ENCODE assay signal across 1 cellular context in the genomic region with DNA sequence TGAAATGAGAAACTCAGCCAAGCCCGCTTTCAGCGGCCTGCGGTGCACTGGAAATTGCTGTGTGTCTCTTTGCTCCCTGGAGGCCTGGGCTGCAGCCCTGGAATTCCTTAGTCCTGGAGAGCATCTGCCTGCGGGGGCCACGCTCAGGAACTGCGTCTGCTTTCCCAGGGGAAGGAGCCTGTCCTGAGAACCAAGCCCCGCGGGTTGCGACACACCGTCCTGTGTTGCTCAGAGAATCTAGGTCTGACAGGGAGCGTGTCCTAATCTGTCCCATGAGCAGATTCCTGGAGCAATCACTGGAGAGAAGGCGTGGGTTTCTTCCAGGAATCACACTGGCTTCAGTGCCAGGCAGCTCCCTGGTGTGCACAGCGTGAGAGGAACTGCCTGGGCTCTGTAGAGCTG.
TF ChIP-seq lines count a peak whose summit lies in the region.

No MANE protein-coding gene starts in this region.

TF ChIP-seq in SK-N-SH treated with all-trans-retinoic acid at 6 μM for 48 hours, 23 proteins besides CTCF, POLR2A, EP300 and RAD21 (continued from another document):
- TF ChIP-seq, protein P1, sequence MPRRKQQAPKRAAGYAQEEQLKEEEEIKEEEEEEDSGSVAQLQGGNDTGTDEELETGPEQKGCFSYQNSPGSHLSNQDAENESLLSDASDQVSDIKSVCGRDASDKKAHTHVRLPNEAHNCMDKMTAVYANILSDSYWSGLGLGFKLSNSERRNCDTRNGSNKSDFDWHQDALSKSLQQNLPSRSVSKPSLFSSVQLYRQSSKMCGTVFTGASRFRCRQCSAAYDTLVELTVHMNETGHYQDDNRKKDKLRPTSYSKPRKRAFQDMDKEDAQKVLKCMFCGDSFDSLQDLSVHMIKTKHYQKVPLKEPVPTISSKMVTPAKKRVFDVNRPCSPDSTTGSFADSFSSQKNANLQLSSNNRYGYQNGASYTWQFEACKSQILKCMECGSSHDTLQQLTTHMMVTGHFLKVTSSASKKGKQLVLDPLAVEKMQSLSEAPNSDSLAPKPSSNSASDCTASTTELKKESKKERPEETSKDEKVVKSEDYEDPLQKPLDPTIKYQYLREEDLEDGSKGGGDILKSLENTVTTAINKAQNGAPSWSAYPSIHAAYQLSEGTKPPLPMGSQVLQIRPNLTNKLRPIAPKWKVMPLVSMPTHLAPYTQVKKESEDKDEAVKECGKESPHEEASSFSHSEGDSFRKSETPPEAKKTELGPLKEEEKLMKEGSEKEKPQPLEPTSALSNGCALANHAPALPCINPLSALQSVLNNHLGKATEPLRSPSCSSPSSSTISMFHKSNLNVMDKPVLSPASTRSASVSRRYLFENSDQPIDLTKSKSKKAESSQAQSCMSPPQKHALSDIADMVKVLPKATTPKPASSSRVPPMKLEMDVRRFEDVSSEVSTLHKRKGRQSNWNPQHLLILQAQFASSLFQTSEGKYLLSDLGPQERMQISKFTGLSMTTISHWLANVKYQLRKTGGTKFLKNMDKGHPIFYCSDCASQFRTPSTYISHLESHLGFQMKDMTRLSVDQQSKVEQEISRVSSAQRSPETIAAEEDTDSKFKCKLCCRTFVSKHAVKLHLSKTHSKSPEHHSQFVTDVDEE (CRISPR knock-in tag; IDR thresholded peaks at IDR 0.05) = no peak
- TF ChIP-seq ARNTL (CRISPR knock-in tag; IDR thresholded peaks at IDR 0.05; ENCODE audit: borderline replicate concordance, low read depth) (no peak), ESRRG (CRISPR knock-in tag; IDR thresholded peaks at IDR 0.05) (no peak), ZFP3 (CRISPR knock-in tag; IDR thresholded peaks at IDR 0.05) (no peak), ZC3H10 (CRISPR knock-in tag; IDR thresholded peaks at IDR 0.05) (no peak), ZFP30 (CRISPR knock-in tag; IDR thresholded peaks at IDR 0.05) (no peak), PPARA (CRISPR knock-in tag; IDR thresholded peaks at IDR 0.05; ENCODE audit: borderline replicate concordance) (no peak)
- TF ChIP-seq, protein P2, sequence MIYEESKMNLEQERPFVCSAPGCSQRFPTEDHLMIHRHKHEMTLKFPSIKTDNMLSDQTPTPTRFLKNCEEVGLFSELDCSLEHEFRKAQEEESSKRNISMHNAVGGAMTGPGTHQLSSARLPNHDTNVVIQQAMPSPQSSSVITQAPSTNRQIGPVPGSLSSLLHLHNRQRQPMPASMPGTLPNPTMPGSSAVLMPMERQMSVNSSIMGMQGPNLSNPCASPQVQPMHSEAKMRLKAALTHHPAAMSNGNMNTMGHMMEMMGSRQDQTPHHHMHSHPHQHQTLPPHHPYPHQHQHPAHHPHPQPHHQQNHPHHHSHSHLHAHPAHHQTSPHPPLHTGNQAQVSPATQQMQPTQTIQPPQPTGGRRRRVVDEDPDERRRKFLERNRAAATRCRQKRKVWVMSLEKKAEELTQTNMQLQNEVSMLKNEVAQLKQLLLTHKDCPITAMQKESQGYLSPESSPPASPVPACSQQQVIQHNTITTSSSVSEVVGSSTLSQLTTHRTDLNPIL (CRISPR knock-in tag; IDR thresholded peaks at IDR 0.05; ENCODE audit: low read depth) = no peak
- TF ChIP-seq, protein P3, sequence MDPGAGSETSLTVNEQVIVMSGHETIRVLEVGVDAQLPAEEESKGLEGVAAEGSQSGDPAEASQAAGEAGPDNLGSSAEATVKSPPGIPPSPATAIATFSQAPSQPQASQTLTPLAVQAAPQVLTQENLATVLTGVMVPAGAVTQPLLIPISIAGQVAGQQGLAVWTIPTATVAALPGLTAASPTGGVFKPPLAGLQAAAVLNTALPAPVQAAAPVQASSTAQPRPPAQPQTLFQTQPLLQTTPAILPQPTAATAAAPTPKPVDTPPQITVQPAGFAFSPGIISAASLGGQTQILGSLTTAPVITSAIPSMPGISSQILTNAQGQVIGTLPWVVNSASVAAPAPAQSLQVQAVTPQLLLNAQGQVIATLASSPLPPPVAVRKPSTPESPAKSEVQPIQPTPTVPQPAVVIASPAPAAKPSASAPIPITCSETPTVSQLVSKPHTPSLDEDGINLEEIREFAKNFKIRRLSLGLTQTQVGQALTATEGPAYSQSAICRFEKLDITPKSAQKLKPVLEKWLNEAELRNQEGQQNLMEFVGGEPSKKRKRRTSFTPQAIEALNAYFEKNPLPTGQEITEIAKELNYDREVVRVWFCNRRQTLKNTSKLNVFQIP (CRISPR knock-in tag; IDR thresholded peaks at IDR 0.05; ENCODE audit: borderline replicate concordance, low read depth) = no peak
